Comparison of ENCODE assay signal across 38 cellular contexts in the genomic region with DNA sequence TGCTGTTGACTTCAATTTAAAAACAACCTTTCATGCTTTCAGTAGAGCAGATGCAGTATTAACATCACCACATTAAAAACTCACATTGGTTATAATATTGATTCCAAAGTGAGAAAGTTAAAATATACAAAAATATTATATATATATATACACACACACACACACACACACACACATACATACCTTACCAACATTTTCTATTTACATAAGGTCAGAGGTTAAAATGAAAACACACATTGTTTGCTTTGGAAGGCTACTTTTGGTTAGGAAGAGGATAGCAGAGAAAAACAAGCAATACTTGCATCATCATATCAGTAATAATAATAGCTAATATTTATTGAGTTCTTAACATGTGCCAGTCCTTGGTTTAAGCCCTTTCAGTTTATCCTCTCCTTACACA.
"Had no signal": no experiment of that assay in that cellular context is flagged by ENCODE, and none has a peak within 500 bp of the region (broad histone marks: within the 10 kb centered on the region; RNA-seq: fewer than 3 reads in every experiment).

No MANE protein-coding gene starts in this region.

- H3K27ac Mint-ChIP-seq: activated naive CD4-positive, alpha-beta T cell treated with anti-CD3 and anti-CD28 coated beads for 36 hours; activated naive CD4-positive, alpha-beta T cell treated with anti-CD3 and anti-CD28 coated beads, Interleukin-2, amount 10 ng/mL, durations not matched to agents 7 days and 5 days; activated naive CD4-positive, alpha-beta T cell treated with anti-CD3 and anti-CD28 coated beads, Interleukin-2, amount 50 U/mL, for 24 hours; activated naive CD4-positive, alpha-beta T cell treated with anti-CD3 and anti-CD28 coated beads, Interleukin-2, amount 50 U/mL, for 72 hours; activated naive CD8-positive, alpha-beta T cell; activated naive CD8-positive, alpha-beta T cell treated with anti-CD3 and anti-CD28 coated beads for 36 hours; activated naive CD8-positive, alpha-beta T cell treated with anti-CD3 and anti-CD28 coated beads, Interleukin-2, amount 10 ng/mL, durations not matched to agents 7 days and 5 days; activated naive CD8-positive, alpha-beta T cell treated with anti-CD3 and anti-CD28 coated beads, Interleukin-2, amount 50 U/mL, for 24 hours; activated T-cell treated with anti-CD3 and anti-CD28 coated beads, Interleukin-2, amount 50 U/mL, for 72 hours; activated T-helper 1 cell treated with anti-CD3 and anti-CD28 coated beads, Interleukin-12 subunit alpha, Interleukin-12 subunit beta, Interleukin-2, Interleukin-4 antibody, amounts not matched to agents 30 ng/mL and 10 ng/mL and 1 ng/mL, durations not matched to agents 14 hours and 24 hours and 36 hours; activated T-helper 17 cell treated with anti-CD3 and anti-CD28 coated beads, Interleukin-2, amount 50 U/mL, for 72 hours; activated T-helper 2 cell treated with anti-CD3 and anti-CD28 coated beads, Interferon-gamma antibody, Interleukin-2, Interleukin-4, amounts not matched to agents 10 μg/mL and 5 μg/mL and 100 μg/mL, durations not matched to agents 14 hours and 24 hours and 36 hours; brain had no signal

- DNase-seq: activated effector memory CD4-positive, alpha-beta T cell treated with anti-CD3 and anti-CD28 coated beads, Interleukin-2, amount 50 U/mL, for 16 hours; activated effector memory CD4-positive, alpha-beta T cell treated with Interleukin-2 at 50 U/mL for 16 hours; activated gamma-delta T cell; activated gamma-delta T cell treated with Interleukin-2 at 50 U/mL for 16 hours; activated naive CD4-positive, alpha-beta T cell; activated naive CD4-positive, alpha-beta T cell treated with anti-CD3 and anti-CD28 coated beads for 36 hours; activated naive CD4-positive, alpha-beta T cell treated with anti-CD3 and anti-CD28 coated beads, Interleukin-2, amount 10 ng/mL, durations not matched to agents 7 days and 5 days; activated naive CD4-positive, alpha-beta T cell treated with anti-CD3 and anti-CD28 coated beads, Interleukin-2, amount 50 U/mL, for 16 hours; activated naive CD4-positive, alpha-beta T cell treated with Interleukin-2 at 50 U/mL for 16 hours; activated naive CD8-positive, alpha-beta T cell treated with anti-CD3 and anti-CD28 coated beads for 36 hours; activated naive CD8-positive, alpha-beta T cell treated with anti-CD3 and anti-CD28 coated beads, Interleukin-2, amount 10 ng/mL, durations not matched to agents 7 days and 5 days; activated naive CD8-positive, alpha-beta T cell treated with anti-CD3 and anti-CD28 coated beads, Interleukin-2, amount 50 U/mL, for 24 hours; activated T-cell treated with anti-CD3 and anti-CD28 coated beads, Interleukin-2, amount 50 U/mL, for 4 hours; activated T-cell treated with anti-CD3 and anti-CD28 coated beads, Interleukin-2, amount 50 U/mL, for 48 hours; activated T-cell treated with anti-CD3 and anti-CD28 coated beads, Interleukin-2, amount 50 U/mL, for 72 hours; adrenal gland; amniotic stem cell; amygdala; anterior cingulate cortex; aorta; body of pancreas; brain microvascular endothelial cell; caudate nucleus; central memory CD4-positive, alpha-beta T cell; cerebellar nuclear complex had no signal

- H3K27ac ChIP-seq: adrenal gland, ascending aorta, body of pancreas, brain microvascular endothelial cell, breast epithelium, cardiac muscle cell had no signal

- H3K9me3 ChIP-seq: adrenal gland, ascending aorta, body of pancreas had no signal

- FAIRE-seq: astrocyte, bronchial epithelial cell had no signal

- H3K4me1 Mint-ChIP-seq: activated naive CD4-positive, alpha-beta T cell treated with anti-CD3 and anti-CD28 coated beads, Interleukin-2, amount 10 ng/mL, durations not matched to agents 7 days and 5 days; activated naive CD4-positive, alpha-beta T cell treated with anti-CD3 and anti-CD28 coated beads, Interleukin-2, amount 50 U/mL, for 24 hours; activated naive CD8-positive, alpha-beta T cell treated with anti-CD3 and anti-CD28 coated beads for 36 hours; activated naive CD8-positive, alpha-beta T cell treated with anti-CD3 and anti-CD28 coated beads, Interleukin-2, amount 10 ng/mL, durations not matched to agents 7 days and 5 days; activated naive CD8-positive, alpha-beta T cell treated with anti-CD3 and anti-CD28 coated beads, Interleukin-2, amount 50 U/mL, for 24 hours; activated T-helper 17 cell treated with anti-CD3 and anti-CD28 coated beads, Interleukin-2, amount 50 U/mL, for 72 hours; brain; central memory CD8-positive, alpha-beta T cell had no signal

- H3K4me1 ChIP-seq: adrenal gland, ascending aorta, body of pancreas, breast epithelium had no signal

- H3K27me3 Mint-ChIP-seq: activated naive CD4-positive, alpha-beta T cell treated with anti-CD3 and anti-CD28 coated beads, Interleukin-2, amount 10 ng/mL, durations not matched to agents 7 days and 5 days; activated naive CD4-positive, alpha-beta T cell treated with anti-CD3 and anti-CD28 coated beads, Interleukin-2, amount 50 U/mL, for 24 hours; activated naive CD8-positive, alpha-beta T cell; activated naive CD8-positive, alpha-beta T cell treated with anti-CD3 and anti-CD28 coated beads for 36 hours; activated naive CD8-positive, alpha-beta T cell treated with anti-CD3 and anti-CD28 coated beads, Interleukin-2, amount 10 ng/mL, durations not matched to agents 7 days and 5 days; activated naive CD8-positive, alpha-beta T cell treated with anti-CD3 and anti-CD28 coated beads, Interleukin-2, amount 50 U/mL, for 24 hours; activated T-helper 17 cell treated with anti-CD3 and anti-CD28 coated beads, Interleukin-2, amount 50 U/mL, for 72 hours; brain; central memory CD8-positive, alpha-beta T cell had no signal

- H3K27me3 ChIP-seq: adrenal gland, ascending aorta, body of pancreas, brain microvascular endothelial cell, cardiac muscle cell had no signal

- H3K36me3 Mint-ChIP-seq: activated naive CD4-positive, alpha-beta T cell treated with anti-CD3 and anti-CD28 coated beads, Interleukin-2, amount 10 ng/mL, durations not matched to agents 7 days and 5 days; activated naive CD4-positive, alpha-beta T cell treated with anti-CD3 and anti-CD28 coated beads, Interleukin-2, amount 50 U/mL, for 24 hours; activated naive CD4-positive, alpha-beta T cell treated with anti-CD3 and anti-CD28 coated beads, Interleukin-2, amount 50 U/mL, for 72 hours; activated naive CD8-positive, alpha-beta T cell; activated naive CD8-positive, alpha-beta T cell treated with anti-CD3 and anti-CD28 coated beads for 36 hours; activated naive CD8-positive, alpha-beta T cell treated with anti-CD3 and anti-CD28 coated beads, Interleukin-2, amount 10 ng/mL, durations not matched to agents 7 days and 5 days; brain had no signal

- H3K36me3 ChIP-seq: adrenal gland, ascending aorta, brain microvascular endothelial cell, breast epithelium, cardiac muscle cell had no signal

- ATAC-seq: activated naive CD4-positive, alpha-beta T cell treated with anti-CD3 and anti-CD28 coated beads, Interleukin-2, amount 50 U/mL, for 72 hours; activated naive CD8-positive, alpha-beta T cell treated with anti-CD3 and anti-CD28 coated beads, Interleukin-2, amount 50 U/mL, for 24 hours; activated T-cell treated with anti-CD3 and anti-CD28 coated beads, Interleukin-2, amount 50 U/mL, for 4 hours; activated T-cell treated with anti-CD3 and anti-CD28 coated beads, Interleukin-2, amount 50 U/mL, for 72 hours; activated T-helper 17 cell treated with anti-CD3 and anti-CD28 coated beads, Interleukin-2, amount 50 U/mL, for 72 hours; body of pancreas had no signal

- H3K9me3 Mint-ChIP-seq: activated naive CD4-positive, alpha-beta T cell treated with anti-CD3 and anti-CD28 coated beads, Interleukin-2, amount 50 U/mL, for 24 hours; activated naive CD8-positive, alpha-beta T cell treated with anti-CD3 and anti-CD28 coated beads, Interleukin-2, amount 10 ng/mL, durations not matched to agents 7 days and 5 days; activated naive CD8-positive, alpha-beta T cell treated with anti-CD3 and anti-CD28 coated beads, Interleukin-2, amount 50 U/mL, for 24 hours; activated T-helper 1 cell treated with anti-CD3 and anti-CD28 coated beads, Interleukin-12 subunit alpha, Interleukin-12 subunit beta, Interleukin-2, Interleukin-4 antibody, amounts not matched to agents 30 ng/mL and 10 ng/mL and 1 ng/mL, durations not matched to agents 14 hours and 24 hours and 36 hours; activated T-helper 17 cell treated with anti-CD3 and anti-CD28 coated beads, Interleukin-2, amount 50 U/mL, for 72 hours had no signal

- H3K4me3 ChIP-seq: adrenal gland, ascending aorta, body of pancreas, breast epithelium, cardiac muscle cell had no signal

- H3K4me3 Mint-ChIP-seq: activated naive CD4-positive, alpha-beta T cell treated with anti-CD3 and anti-CD28 coated beads for 36 hours; activated naive CD4-positive, alpha-beta T cell treated with anti-CD3 and anti-CD28 coated beads, Interleukin-2, amount 10 ng/mL, durations not matched to agents 7 days and 5 days; activated naive CD4-positive, alpha-beta T cell treated with anti-CD3 and anti-CD28 coated beads, Interleukin-2, amount 50 U/mL, for 24 hours; activated naive CD8-positive, alpha-beta T cell; activated naive CD8-positive, alpha-beta T cell treated with anti-CD3 and anti-CD28 coated beads for 36 hours; activated naive CD8-positive, alpha-beta T cell treated with anti-CD3 and anti-CD28 coated beads, Interleukin-2, amount 10 ng/mL, durations not matched to agents 7 days and 5 days; activated naive CD8-positive, alpha-beta T cell treated with anti-CD3 and anti-CD28 coated beads, Interleukin-2, amount 50 U/mL, for 24 hours; activated T-cell treated with anti-CD3 and anti-CD28 coated beads, Interleukin-2, amount 50 U/mL, for 4 hours; activated T-cell treated with anti-CD3 and anti-CD28 coated beads, Interleukin-2, amount 50 U/mL, for 72 hours; activated T-helper 1 cell treated with anti-CD3 and anti-CD28 coated beads, Interleukin-12 subunit alpha, Interleukin-12 subunit beta, Interleukin-2, Interleukin-4 antibody, amounts not matched to agents 30 ng/mL and 10 ng/mL and 1 ng/mL, durations not matched to agents 14 hours and 24 hours and 36 hours; activated T-helper 17 cell treated with anti-CD3 and anti-CD28 coated beads, Interleukin-2, amount 50 U/mL, for 72 hours; brain; central memory CD8-positive, alpha-beta T cell had no signal
